In genomic region chr14:61653507-61653906, GRCh38 we compare ENCODE assay signal across 10 cellular contexts. TPM values are rescaled to one million over a fixed set of nuclear protein-coding genes. Genes with fewer than 3 reads are reported as not detected.
DNase-seq lines count a peak whose midpoint lies in the region; TF ChIP-seq lines count a peak whose summit lies in the region.
"Had no signal": no experiment of that assay in that cellular context is flagged by ENCODE, and none has a peak within 500 bp of the region (broad histone marks: within the 10 kb centered on the region; RNA-seq: fewer than 3 reads in every experiment).

No MANE protein-coding gene starts in this region.

- CTCF ChIA-PET in CD4-positive, alpha-beta memory T cell (lab: Charles Lee; ENCODE audit: partially characterized antibody) = no interaction called here

- H3K36me3 ChIP-seq in SJSA1 (no peaks in the 10 kb centered on the region), fibroblast of lung (ENCODE audit: control insufficient read depth, insufficient read depth, low read length) (no peaks in the 10 kb centered on the region), sigmoid colon (no peaks in the 10 kb centered on the region)
- no peaks in the 10 kb centered on the region for H3K36me3 ChIP-seq in CD4-positive, alpha-beta memory T cell (ENCODE audit: insufficient read depth, low read length)

- no peak overlapping the region for H2AFZ ChIP-seq in fibroblast of lung (ENCODE audit: low read length)

- no peak overlapping the region for H3K9ac ChIP-seq in fibroblast of lung (ENCODE audit: insufficient read depth, low read length)

- H3K4me2 ChIP-seq in fibroblast of lung (ENCODE audit: extremely low read depth, insufficient read depth, low read length) = peak overlapping the region; percentile 15

- TF ChIP-seq CTCF in fibroblast of lung (conservative IDR thresholded peaks at IDR 0.05 in 1 of 2, IDR thresholded peaks at IDR 0.05 in 1 of 2; ENCODE audit: low read depth in 1 of 2, low read length in 2 of 2) (no peak), sigmoid colon (IDR thresholded peaks at IDR 0.05) (no peak), glutamatergic neuron (IDR thresholded peaks at IDR 0.05; ENCODE audit: partially characterized antibody, unreplicated experiment) (no peak)

- no peaks in the 10 kb centered on the region for H3K9me3 ChIP-seq in SJSA1 (replicated peaks)
- H3K9me3 ChIP-seq in fibroblast of lung (ENCODE audit: control insufficient read depth, insufficient read depth, low read depth, low read length) = no peaks in the 10 kb centered on the region
- no peaks in the 10 kb centered on the region for H3K9me3 ChIP-seq in sigmoid colon
- H3K9me3 ChIP-seq in CD4-positive, alpha-beta memory T cell (ENCODE audit: control insufficient read depth in 1 of 2, low read length in 2 of 2) = no peaks in the 10 kb centered on the region

- 53 to 67% methylated on average over 6 of the region's 6 CpGs for WGBS in sigmoid colon, 2 donors

- POLR2A ChIA-PET in CD4-positive, alpha-beta memory T cell (lab: Charles Lee; ENCODE audit: partially characterized antibody) = no interaction called here

- no peak overlapping the region for H3K4me3 ChIP-seq in SJSA1
- no peak overlapping the region for H3K4me3 ChIP-seq in fibroblast of lung (replicated peaks in 1 of 4; ENCODE audit: control extremely low read depth in 1 of 4, insufficient read depth in 1 of 4, low read depth in 3 of 4, low read length in 4 of 4)
- H3K4me3 ChIP-seq in sigmoid colon = no peak overlapping the region
- H3K4me3 ChIP-seq in CD4-positive, alpha-beta memory T cell (ENCODE audit: low read length in 2 of 2) = no peak overlapping the region

- no peak overlapping the region for H3K27ac Mint-ChIP-seq in CD4-positive, alpha-beta memory T cell
- H3K27ac Mint-ChIP-seq in glutamatergic neuron (ENCODE audit: unreplicated experiment) = no peak overlapping the region

- TF ChIP-seq POLR2A in sigmoid colon (IDR thresholded peaks at IDR 0.05) = no peak

- peaks cover 27 to 55% (median 36%) of the 10 kb centered on the region in 4 donors for H3K4me1 Mint-ChIP-seq in CD4-positive, alpha-beta memory T cell
- H3K4me1 Mint-ChIP-seq in glutamatergic neuron (ENCODE audit: low read depth, unreplicated experiment) = peaks cover 24% of the 10 kb centered on the region
- H3K4me1 Mint-ChIP-seq: neural crest cell had no signal

- H3K79me2 ChIP-seq in fibroblast of lung (ENCODE audit: control insufficient read depth, insufficient read depth, low read length) = no peaks in the 10 kb centered on the region

- H3K27me3 Mint-ChIP-seq in CD4-positive, alpha-beta memory T cell = no peaks in the 10 kb centered on the region
- H3K27me3 Mint-ChIP-seq in glutamatergic neuron (ENCODE audit: unreplicated experiment) = no peaks in the 10 kb centered on the region

- no peaks in the 10 kb centered on the region for H3K9me3 Mint-ChIP-seq in CD4-positive, alpha-beta memory T cell
- H3K9me3 Mint-ChIP-seq in glutamatergic neuron (ENCODE audit: unreplicated experiment) = peaks cover 2% of the 10 kb centered on the region
- H3K9me3 Mint-ChIP-seq: neural crest cell had no signal

- DNase-seq in HCEC 1CT (peak; percentile 87), SJSA1 (ENCODE audit: low read depth in 1 of 2, low spot score in 2 of 2) (peak; percentile 48 to 63), fibroblast of lung (ENCODE audit: low read depth in 2 of 2) (peak; percentile 55 to 73), sigmoid colon (peak; percentile 72), NK-92 (lab: John Stamatoyannopoulos, UW; ENCODE audit: unreplicated experiment) (no peak), glutamatergic neuron (no peak)
- DNase-seq in activated naive CD4-positive, alpha-beta T cell (lab: John Stamatoyannopoulos, UW) = no peak
- no peak for DNase-seq in CD4-positive, alpha-beta memory T cell
- DNase-seq: DND-41 had no signal

- H3K4me3 Mint-ChIP-seq in CD4-positive, alpha-beta memory T cell = no peak overlapping the region
- H3K4me3 Mint-ChIP-seq in glutamatergic neuron (ENCODE audit: unreplicated experiment) = no peak overlapping the region
- H3K4me3 Mint-ChIP-seq: neural crest cell had no signal

- peak in 1 of 4 donors; percentile 65 for TF ChIP-seq EP300 in sigmoid colon (IDR thresholded peaks at IDR 0.05)

- intact Hi-C loops in sigmoid colon (cut with DNase I) = no loop called here
- intact Hi-C loops in CD4-positive, alpha-beta memory T cell (cut with micrococcal nuclease) = no loop called here

- H3K27me3 ChIP-seq in SJSA1 (replicated peaks) (no peaks in the 10 kb centered on the region), fibroblast of lung (ENCODE audit: control insufficient read depth, insufficient read depth, low read length) (no peaks in the 10 kb centered on the region), sigmoid colon (no peaks in the 10 kb centered on the region)
- no peaks in the 10 kb centered on the region for H3K27me3 ChIP-seq in CD4-positive, alpha-beta memory T cell (ENCODE audit: insufficient read depth, low read length)

- no peak overlapping the region for H3K27ac ChIP-seq in SJSA1
- H3K27ac ChIP-seq in fibroblast of lung (ENCODE audit: insufficient read depth, low read length) = no peak overlapping the region
- no peak overlapping the region for H3K27ac ChIP-seq in sigmoid colon
- H3K27ac ChIP-seq in CD4-positive, alpha-beta memory T cell (ENCODE audit: low read depth, low read length) = no peak overlapping the region

- peaks cover 17% of the 10 kb centered on the region for H3K4me1 ChIP-seq in SJSA1 (replicated peaks)
- peaks cover 5% of the 10 kb centered on the region for H3K4me1 ChIP-seq in fibroblast of lung (ENCODE audit: control insufficient read depth, extremely low read depth, insufficient read depth, low read length)
- no peaks in the 10 kb centered on the region for H3K4me1 ChIP-seq in sigmoid colon
- peaks cover 26% of the 10 kb centered on the region for H3K4me1 ChIP-seq in CD4-positive, alpha-beta memory T cell (ENCODE audit: insufficient read depth, low read length)

- no peaks in the 10 kb centered on the region for H3K36me3 Mint-ChIP-seq in CD4-positive, alpha-beta memory T cell
- H3K36me3 Mint-ChIP-seq in glutamatergic neuron (ENCODE audit: unreplicated experiment) = no peaks in the 10 kb centered on the region

- H4K20me1 ChIP-seq in fibroblast of lung (ENCODE audit: control insufficient read depth, extremely low read depth, insufficient read depth, low read length) = no peaks in the 10 kb centered on the region

RNA-seq across cellular contexts. Expression of gene HIF1A, which starts 41.8 kb away (rescaled TPM):
- total RNA-seq in SJSA1 (2014; rRNA removed; shearing (Covaris generic)) = 162 and 227 TPM in 2 replicates
- total RNA-seq in fibroblast of lung (216 and 332 TPM in 2 replicates), sigmoid colon (10 to 100 TPM; 49.7 to 84.0 (median 67.0) TPM), glutamatergic neuron (ENCODE audit: unreplicated experiment) (145 TPM)
- polyA plus RNA-seq in fibroblast of lung (216 and 407 TPM in 2 replicates), sigmoid colon (10 to 100 TPM; 31.8 to 74.3 (median 50.9) TPM)
- polyA plus RNA-seq in fibroblast of lung (2012) = 128 and 309 TPM in 2 replicates
- 45.1 and 68.8 TPM in 2 replicates for polyA minus RNA-seq in fibroblast of lung (ENCODE audit: low replicate concordance)
- total RNA-seq in CD4-positive, alpha-beta memory T cell = 10 to 100 TPM; 84.7 to 87.1 TPM
- 10 to 100 TPM; 82.5 to 83.7 TPM for polyA plus RNA-seq in CD4-positive, alpha-beta memory T cell

Comparison
In these comparisons a context has a peak if more than half of its experiments do, and no peak if none do; other contexts are left out.
1. DNase-seq: peak in HCEC 1CT (single experiment), SJSA1 (2 of 2), fibroblast of lung (2 of 2) and sigmoid colon (single experiment); none in activated naive CD4-positive, alpha-beta T cell (0 of 4), CD4-positive, alpha-beta memory T cell (0 of 5), NK-92 (single experiment) and glutamatergic neuron (single experiment).